ENCODE assay signal across 11 cellular contexts in the genomic region with DNA sequence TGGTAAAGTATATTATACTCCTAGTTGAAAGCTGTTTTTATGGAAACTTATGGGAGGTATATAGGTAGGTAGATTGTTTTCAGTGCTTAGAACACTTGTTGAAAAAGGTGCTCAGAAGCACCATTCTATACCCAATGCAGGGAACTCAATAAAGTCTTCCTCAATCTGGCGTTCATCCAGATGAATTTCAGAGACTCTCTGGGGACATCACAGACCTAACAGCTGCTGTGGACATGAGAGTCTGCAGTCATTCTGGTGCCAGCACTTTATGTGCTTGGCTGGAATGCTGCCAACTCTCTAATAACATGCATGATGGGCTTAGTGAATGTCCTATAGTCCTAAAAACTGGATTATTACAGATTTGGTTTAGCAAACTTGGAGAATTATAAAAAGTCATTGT.
DNase-seq lines count a peak whose midpoint lies in the region; ATAC-seq, FAIRE-seq and TF ChIP-seq lines count a peak whose summit lies in the region.
"Had no signal": no experiment of that assay in that cellular context is flagged by ENCODE, and none has a peak within 500 bp of the region (broad histone marks: within the 10 kb centered on the region; RNA-seq: fewer than 3 reads in every experiment).

No MANE protein-coding gene starts in this region.

- ATAC-seq in HG03139 (IDR thresholded peaks at IDR 0.05; ENCODE audit: unreplicated experiment) (no peak), HG03521 (IDR thresholded peaks at IDR 0.05; ENCODE audit: unreplicated experiment) (no peak)

- H3K27me3 ChIP-seq in SJCRH30, result no peaks in the 10 kb centered on the region

- peaks cover 2% of the 10 kb centered on the region for H3K36me3 Mint-ChIP-seq in progenitor cell of endocrine pancreas (ENCODE audit: insufficient read depth)
- H3K36me3 Mint-ChIP-seq: CD4-positive, CD25-positive, alpha-beta regulatory T cell had no signal

- no peaks in the 10 kb centered on the region for H3K9me3 ChIP-seq in SJCRH30 (replicated peaks)

- no peak overlapping the region for H3K4me3 ChIP-seq in SJCRH30
- H3K4me3 ChIP-seq: skin epidermis had no signal

- peaks cover 22% of the 10 kb centered on the region for H3K4me1 ChIP-seq in SJCRH30

- no peak overlapping the region for H3K27ac Mint-ChIP-seq in progenitor cell of endocrine pancreas
- H3K27ac Mint-ChIP-seq: CD4-positive, CD25-positive, alpha-beta regulatory T cell had no signal

- no peaks in the 10 kb centered on the region for H3K4me1 Mint-ChIP-seq in progenitor cell of endocrine pancreas (ENCODE audit: low read depth)
- H3K4me1 Mint-ChIP-seq: CD4-positive, CD25-positive, alpha-beta regulatory T cell had no signal

- H3K4me3 Mint-ChIP-seq in progenitor cell of endocrine pancreas (ENCODE audit: low read depth), result no peak overlapping the region
- H3K4me3 Mint-ChIP-seq: CD4-positive, CD25-positive, alpha-beta regulatory T cell had no signal

- H3K36me3 ChIP-seq in SJCRH30, result no peaks in the 10 kb centered on the region

- FAIRE-seq in islet of Langerhans (lab: Jason Lieb, UNC), result peak; percentile 65

- H3K27ac ChIP-seq in SJCRH30, result peak overlapping the region; percentile 19; the same call in 1 of the 2 replicates
- H3K27ac ChIP-seq: skin epidermis had no signal

- H3K27me3 Mint-ChIP-seq in progenitor cell of endocrine pancreas, result no peaks in the 10 kb centered on the region
- H3K27me3 Mint-ChIP-seq: CD4-positive, CD25-positive, alpha-beta regulatory T cell had no signal

- no peaks in the 10 kb centered on the region for H3K9me3 Mint-ChIP-seq in progenitor cell of endocrine pancreas (ENCODE audit: low read depth)

- DNase-seq in DMS153 treated with DMSO at 0.1 percent for 48 hours (lab: John Stamatoyannopoulos, UW; ENCODE audit: unreplicated experiment) (peak; percentile 98), NCI-H187 treated with DMSO at 0.1 percent for 48 hours (lab: John Stamatoyannopoulos, UW) (peak; percentile 94), SJCRH30 (peak; percentile 87 to 97), inferior parietal cortex (ENCODE audit: extremely low spot score) (no peak), progenitor cell of endocrine pancreas (ENCODE audit: low spot score, unreplicated experiment) (no peak)
- DNase-seq: activated T-cell treated with anti-CD3 and anti-CD28 coated beads, Interleukin-2, amount 50 U/mL, for 48 hours; CD4-positive, CD25-positive, alpha-beta regulatory T cell had no signal

- TF ChIP-seq CTCF in progenitor cell of endocrine pancreas (IDR thresholded peaks at IDR 0.05; ENCODE audit: unreplicated experiment), result no peak

Comparison
In these comparisons a context has a peak if more than half of its experiments do, and no peak if none do; other contexts are left out.
1. DNase-seq: peak in DMS153 treated with DMSO at 0.1 percent for 48 hours (single experiment), NCI-H187 treated with DMSO at 0.1 percent for 48 hours (single experiment) and SJCRH30 (2 of 2); none in inferior parietal cortex (single experiment) and progenitor cell of endocrine pancreas (single experiment).